In genomic region chr11:64007160-64007628, GRCh38 we compare ENCODE assay signal across 8 cellular contexts. TPM values are rescaled to one million over a fixed set of nuclear protein-coding genes. Genes with fewer than 3 reads are reported as not detected.
DNase-seq lines count a peak whose midpoint lies in the region; ATAC-seq and TF ChIP-seq lines count a peak whose summit lies in the region.

No MANE protein-coding gene starts in this region.

- peaks cover 3% of the 10 kb centered on the region for H3K4me1 ChIP-seq in endodermal cell (ENCODE audit: control insufficient read depth, insufficient read depth, low read length)

- no peaks in the 10 kb centered on the region for H3K36me3 ChIP-seq in endodermal cell (ENCODE audit: control insufficient read depth, insufficient read depth, low read length)

- H3K4me3 Mint-ChIP-seq in endodermal cell: peak overlapping the region; percentile 41
- peak overlapping the region; percentile 16 to 89 (median 68) for H3K4me3 Mint-ChIP-seq in naive thymus-derived CD8-positive, alpha-beta T cell

- POLR2A ChIA-PET in naive thymus-derived CD8-positive, alpha-beta T cell (lab: Charles Lee): interaction anchor here (0.5 kb wide), 1 partner anchor 210 kb away, joined by 3 read pairs; no protein-coding TSS in a partner anchor

- no peak overlapping the region for H3K27ac ChIP-seq in endodermal cell (ENCODE audit: low read depth, low read length)

- H3K9ac ChIP-seq in endodermal cell (ENCODE audit: extremely low read depth, low read length, poor library complexity, severe bottlenecking): no peak overlapping the region

- no peaks in the 10 kb centered on the region for H3K9me3 ChIP-seq in endodermal cell (ENCODE audit: control insufficient read depth, low read length)

- H3K4me3 ChIP-seq in endodermal cell (ENCODE audit: low read length): peak overlapping the region; percentile 58

- no peak for TF ChIP-seq CTCF in endodermal cell (conservative IDR thresholded peaks at IDR 0.05)

- peaks cover 14% of the 10 kb centered on the region for H3K4me1 Mint-ChIP-seq in endodermal cell
- H3K4me1 Mint-ChIP-seq in naive thymus-derived CD8-positive, alpha-beta T cell: peaks cover 12 to 18% (median 16%) of the 10 kb centered on the region in 4 donors

- WGBS in endodermal cell (ENCODE audit: insufficient coverage in 1 of 2, insufficient read length in 1 of 2), 2 experiments: 5 to 7% methylated on average over 17 to 27 of the region's 27 CpGs

- no peaks in the 10 kb centered on the region for H3K36me3 Mint-ChIP-seq in endodermal cell (ENCODE audit: low read depth)
- H3K36me3 Mint-ChIP-seq in naive thymus-derived CD8-positive, alpha-beta T cell: peaks cover 0 to 6% (median 2%) of the 10 kb centered on the region in 3 donors

- H3K27ac Mint-ChIP-seq in endodermal cell: peak overlapping the region; percentile 28
- peak overlapping the region in 2 of 10 donors; percentile 15 to 29 for H3K27ac Mint-ChIP-seq in naive thymus-derived CD8-positive, alpha-beta T cell

- H3K9me3 Mint-ChIP-seq in endodermal cell: peaks cover 12% of the 10 kb centered on the region
- peaks cover 0 to 13% (median 0%) of the 10 kb centered on the region in 9 donors for H3K9me3 Mint-ChIP-seq in naive thymus-derived CD8-positive, alpha-beta T cell

- DNase-seq in CD1c-positive myeloid dendritic cell (ENCODE audit: extremely low spot score): peak; percentile 37
- peak; percentile 62 for DNase-seq in NCI-H2227 (lab: John Stamatoyannopoulos, UW; ENCODE audit: unreplicated experiment)
- peak; percentile 79 for DNase-seq in endodermal cell
- no peak for DNase-seq in naive thymus-derived CD8-positive, alpha-beta T cell
- DNase-seq in erythroblast (lab: John Stamatoyannopoulos, UW): no peak
- no peak for DNase-seq in central memory CD4-positive, alpha-beta T cell
- no peak for DNase-seq in NCI-H187 (lab: John Stamatoyannopoulos, UW)

- peaks cover 89% of the 10 kb centered on the region for H3K27me3 Mint-ChIP-seq in endodermal cell (ENCODE audit: insufficient read depth)
- peaks cover 9 to 44% (median 36%) of the 10 kb centered on the region in 5 donors for H3K27me3 Mint-ChIP-seq in naive thymus-derived CD8-positive, alpha-beta T cell

- ATAC-seq in naive thymus-derived CD8-positive, alpha-beta T cell: peak in 1 of 2 donors; percentile 11
- ATAC-seq in HG03378 (IDR thresholded peaks at IDR 0.05; ENCODE audit: unreplicated experiment): no peak

- peaks cover 44% of the 10 kb centered on the region for H3K27me3 ChIP-seq in endodermal cell (ENCODE audit: control insufficient read depth, insufficient read depth, low read length, poor library complexity, severe bottlenecking)

- no peak for TF ChIP-seq POLR2A in erythroblast (IDR thresholded peaks at IDR 0.05; ENCODE audit: low read length)

RNA-seq across cellular contexts. Expression of gene OTUB1, which starts 21.0 kb away (rescaled TPM):
- 10 to 100 TPM; 87.7 to 95.1 TPM for total RNA-seq in endodermal cell
- polyA plus RNA-seq in endodermal cell (2013, experiment 1 of 2): 147 TPM
- 134 TPM for polyA plus RNA-seq in endodermal cell (2013, experiment 2 of 2)
- 10 to 100 TPM; 69.6 to 75.8 TPM for total RNA-seq in naive thymus-derived CD8-positive, alpha-beta T cell
- polyA plus RNA-seq in naive thymus-derived CD8-positive, alpha-beta T cell: 100 to 1,000 TPM; 109 to 121 (median 115) TPM

RNA-seq across cellular contexts. Expression of gene FLRT1, which starts 28.5 kb away (rescaled TPM):
- total RNA-seq in endodermal cell: not detected
- 4.2 TPM for polyA plus RNA-seq in endodermal cell (2013, experiment 1 of 2)
- 3.8 TPM for polyA plus RNA-seq in endodermal cell (2013, experiment 2 of 2)
- not detected for total RNA-seq in naive thymus-derived CD8-positive, alpha-beta T cell
- polyA plus RNA-seq in naive thymus-derived CD8-positive, alpha-beta T cell: not detected

RNA-seq across cellular contexts. Expression of gene COX8A, which starts 32.8 kb away (rescaled TPM):
- 100 to 1,000 TPM; 258 to 298 TPM for total RNA-seq in endodermal cell
- 420 TPM for polyA plus RNA-seq in endodermal cell (2013, experiment 1 of 2)
- 373 TPM for polyA plus RNA-seq in endodermal cell (2013, experiment 2 of 2)
- total RNA-seq in naive thymus-derived CD8-positive, alpha-beta T cell: 10 to 100 TPM; 94.9 to 95.2 TPM
- 100 to 1,000 TPM; 319 to 428 (median 392) TPM for polyA plus RNA-seq in naive thymus-derived CD8-positive, alpha-beta T cell

Comparison
In these comparisons a context has a peak if more than half of its experiments do, and no peak if none do; other contexts are left out.
1. DNase-seq: peak in CD1c-positive myeloid dendritic cell (single experiment), NCI-H2227 (single experiment) and endodermal cell (single experiment); none in naive thymus-derived CD8-positive, alpha-beta T cell (0 of 10), erythroblast (0 of 2), central memory CD4-positive, alpha-beta T cell (single experiment) and NCI-H187 (0 of 2).